ENCODE assay signal across 14 cellular contexts in genomic region chr15:34886134-34886533, GRCh38.
"Had no signal": no experiment of that assay in that cellular context is flagged by ENCODE, and none has a peak within 500 bp of the region (broad histone marks: within the 10 kb centered on the region; RNA-seq: fewer than 3 reads in every experiment).

No MANE protein-coding gene starts in this region.

- H3K27ac ChIP-seq: sigmoid colon, upper lobe of right lung had no signal

- FAIRE-seq: bronchial epithelial cell, colon had no signal

- H3K9me3 ChIP-seq: sigmoid colon, upper lobe of right lung had no signal

- ATAC-seq: activated CD8-positive, alpha-beta memory T cell treated with anti-CD3 and anti-CD28 coated beads, Interleukin-2, amount 10 ng/mL, durations not matched to agents 7 days and 5 days; left colon; upper lobe of right lung had no signal

- DNase-seq: activated CD4-positive, alpha-beta T cell treated with anti-CD3 and anti-CD28 coated beads, Interleukin-2, amount 50 U/mL, for 4 hours; activated CD8-positive, alpha-beta memory T cell treated with anti-CD3 and anti-CD28 coated beads, Interleukin-2, amount 10 ng/mL, durations not matched to agents 7 days and 5 days; activated effector memory CD4-positive, alpha-beta T cell treated with Interleukin-2 at 50 U/mL for 16 hours; activated T-cell treated with anti-CD3 and anti-CD28 coated beads, Interleukin-2, amount 50 U/mL, for 24 hours; anterior cingulate cortex; hypothalamus; left colon; occipital lobe; sigmoid colon; stimulated activated CD4-positive, alpha-beta T cell treated with anti-CD3 and anti-CD28 coated beads, Interleukin-12 subunit alpha, Interleukin-12 subunit beta, amount 100 ng/mL, for 4 hours; stimulated activated naive CD4-positive, alpha-beta T cell treated with Interleukin-2 at 50 U/mL for 16 hours; upper lobe of right lung had no signal

- H3K4me3 ChIP-seq: sigmoid colon, upper lobe of right lung had no signal

- H3K27me3 ChIP-seq: sigmoid colon, upper lobe of right lung had no signal

- H3K4me1 ChIP-seq: sigmoid colon, upper lobe of right lung had no signal
